In genomic region chr16:15970202-15970601, GRCh38 we compare ENCODE assay signal across 14 cellular contexts. TPM values are rescaled to one million over a fixed set of nuclear protein-coding genes. Genes with fewer than 3 reads are reported as not detected.
DNase-seq lines count a peak whose midpoint lies in the region; TF ChIP-seq lines count a peak whose summit lies in the region.
"Had no signal": no experiment of that assay in that cellular context is flagged by ENCODE, and none has a peak within 500 bp of the region (broad histone marks: within the 10 kb centered on the region; RNA-seq: fewer than 3 reads in every experiment).

No MANE protein-coding gene starts in this region.

- peaks cover 42% of the 10 kb centered on the region for H3K9me3 Mint-ChIP-seq in activated T-helper 2 cell treated with anti-CD3 and anti-CD28 coated beads, Interferon-gamma antibody, Interleukin-2, Interleukin-4, amounts not matched to agents 10 μg/mL and 5 μg/mL and 100 μg/mL, durations not matched to agents 14 hours and 24 hours and 36 hours

- intact Hi-C loops in esophagus muscularis mucosa (cut with DNase I) (no loop called here), sigmoid colon (cut with DNase I) (no loop called here)
- intact Hi-C loops in activated T-helper 2 cell treated with anti-CD3 and anti-CD28 coated beads, Interferon-gamma antibody, Interleukin-2, Interleukin-4, amounts not matched to agents 10 μg/mL and 5 μg/mL and 100 μg/mL, durations not matched to agents 14 hours and 24 hours and 36 hours (cut with micrococcal nuclease), result no loop called here

- in situ Hi-C loops in brain microvascular endothelial cell (cut with HindIII; ENCODE audit: low pct_ligation_motif_present, low sequenced_read_pairs), result no loop called here

- H3K9me3 ChIP-seq in esophagus muscularis mucosa, result peaks cover 0 to 15% (median 2%) of the 10 kb centered on the region in 4 donors
- peaks cover 0 to 7% (median 5%) of the 10 kb centered on the region in 4 donors for H3K9me3 ChIP-seq in sigmoid colon
- H3K9me3 ChIP-seq: ascending aorta had no signal

- H3K4me3 Mint-ChIP-seq in activated T-helper 2 cell treated with anti-CD3 and anti-CD28 coated beads, Interferon-gamma antibody, Interleukin-2, Interleukin-4, amounts not matched to agents 10 μg/mL and 5 μg/mL and 100 μg/mL, durations not matched to agents 14 hours and 24 hours and 36 hours (ENCODE audit: low read depth), result no peak overlapping the region
- H3K4me3 Mint-ChIP-seq: T-helper 1 cell treated with Interleukin-12 subunit alpha and Interleukin-12 subunit beta and Interleukin-4 antibody, amounts not matched to agents 30 μg/mL and 1 μg/mL, for 36 hours had no signal

- TF ChIP-seq CTCF in esophagus muscularis mucosa (IDR thresholded peaks at IDR 0.05), result no peak
- TF ChIP-seq CTCF in sigmoid colon (IDR thresholded peaks at IDR 0.05), result no peak
- no peak for TF ChIP-seq CTCF in brain microvascular endothelial cell (IDR thresholded peaks at IDR 0.05; ENCODE audit: low read depth, low read length, missing control alignments)

- H3K27me3 Mint-ChIP-seq in activated T-helper 2 cell treated with anti-CD3 and anti-CD28 coated beads, Interferon-gamma antibody, Interleukin-2, Interleukin-4, amounts not matched to agents 10 μg/mL and 5 μg/mL and 100 μg/mL, durations not matched to agents 14 hours and 24 hours and 36 hours (ENCODE audit: low read depth), result no peaks in the 10 kb centered on the region

- no peaks in the 10 kb centered on the region for H3K36me3 ChIP-seq in esophagus muscularis mucosa
- H3K36me3 ChIP-seq in sigmoid colon, result no peaks in the 10 kb centered on the region
- no peaks in the 10 kb centered on the region for H3K36me3 ChIP-seq in brain microvascular endothelial cell (replicated peaks)

- H3K4me1 Mint-ChIP-seq in activated T-helper 2 cell treated with anti-CD3 and anti-CD28 coated beads, Interferon-gamma antibody, Interleukin-2, Interleukin-4, amounts not matched to agents 10 μg/mL and 5 μg/mL and 100 μg/mL, durations not matched to agents 14 hours and 24 hours and 36 hours (ENCODE audit: low read depth), result peaks cover 17% of the 10 kb centered on the region

- WGBS in esophagus muscularis mucosa, result 100% methylated on average over 2 of the region's 3 CpGs
- WGBS in sigmoid colon, 2 donors, result 95 to 96% methylated on average over 3 of the region's 3 CpGs

- TF ChIP-seq EP300 in esophagus muscularis mucosa (IDR thresholded peaks at IDR 0.05), result no peak
- no peak for TF ChIP-seq EP300 in sigmoid colon (IDR thresholded peaks at IDR 0.05)

- TF ChIP-seq POLR2A in esophagus muscularis mucosa (IDR thresholded peaks at IDR 0.05; ENCODE audit: low read depth) (no peak), sigmoid colon (IDR thresholded peaks at IDR 0.05) (no peak)

- peaks cover 97% of the 10 kb centered on the region for H3K36me3 Mint-ChIP-seq in activated T-helper 2 cell treated with anti-CD3 and anti-CD28 coated beads, Interferon-gamma antibody, Interleukin-2, Interleukin-4, amounts not matched to agents 10 μg/mL and 5 μg/mL and 100 μg/mL, durations not matched to agents 14 hours and 24 hours and 36 hours (ENCODE audit: low read depth)

- no peak overlapping the region for H3K27ac Mint-ChIP-seq in activated T-helper 2 cell treated with anti-CD3 and anti-CD28 coated beads, Interferon-gamma antibody, Interleukin-2, Interleukin-4, amounts not matched to agents 10 μg/mL and 5 μg/mL and 100 μg/mL, durations not matched to agents 14 hours and 24 hours and 36 hours
- H3K27ac Mint-ChIP-seq: T-helper 1 cell treated with Interleukin-12 subunit alpha and Interleukin-12 subunit beta and Interleukin-4 antibody, amounts not matched to agents 30 μg/mL and 1 μg/mL, for 36 hours had no signal

- H3K4me3 ChIP-seq in esophagus muscularis mucosa, result no peak overlapping the region
- no peak overlapping the region for H3K4me3 ChIP-seq in sigmoid colon
- H3K4me3 ChIP-seq in brain microvascular endothelial cell (ENCODE audit: low read depth, low read length), result no peak overlapping the region
- H3K4me3 ChIP-seq: ascending aorta had no signal

- H3K27ac ChIP-seq in esophagus muscularis mucosa (replicated peaks in 1 of 4), result peak overlapping the region; percentile 82 to 89 (median 86)
- peak overlapping the region; percentile 55 to 82 (median 80) for H3K27ac ChIP-seq in sigmoid colon
- H3K27ac ChIP-seq in brain microvascular endothelial cell, result no peak overlapping the region

- DNase-seq in NCI-H82 (lab: John Stamatoyannopoulos, UW), result peak; percentile 21
- DNase-seq in NCI-H82 treated with DMSO at 0.1 percent for 48 hours (lab: John Stamatoyannopoulos, UW; ENCODE audit: unreplicated experiment), result no peak
- DNase-seq in OCI-M1 (lab: John Stamatoyannopoulos, UW), result peak; percentile 9
- no peak for DNase-seq in esophagus muscularis mucosa (ENCODE audit: extremely low spot score)
- no peak for DNase-seq in sigmoid colon
- DNase-seq in brain microvascular endothelial cell, result no peak
- no peak for DNase-seq in activated T-helper 2 cell treated with anti-CD3 and anti-CD28 coated beads, Interferon-gamma antibody, Interleukin-2, Interleukin-4, amounts not matched to agents 10 μg/mL and 5 μg/mL and 100 μg/mL, durations not matched to agents 14 hours and 24 hours and 36 hours (ENCODE audit: low spot score)
- DNase-seq in NCI-H187 (lab: John Stamatoyannopoulos, UW), result no peak
- DNase-seq: DMS79 treated with DMSO at 0.1 percent for 48 hours; effector memory CD4-positive, alpha-beta T cell; hippocampal formation; NCI-H1105 treated with DMSO at 0.1 percent for 48 hours had no signal

- H3K4me1 ChIP-seq in esophagus muscularis mucosa (peaks cover 31 to 100% (median 94%) of the 10 kb centered on the region in 4 donors), sigmoid colon (peaks cover 0 to 61% (median 56%) of the 10 kb centered on the region in 4 donors)

- H3K27me3 ChIP-seq in esophagus muscularis mucosa, result no peaks in the 10 kb centered on the region
- H3K27me3 ChIP-seq in sigmoid colon, result no peaks in the 10 kb centered on the region
- H3K27me3 ChIP-seq in brain microvascular endothelial cell (replicated peaks), result no peaks in the 10 kb centered on the region
- H3K27me3 ChIP-seq: ascending aorta had no signal

RNA-seq across cellular contexts. Expression of gene ABCC1, which starts 20.8 kb away (rescaled TPM):
- total RNA-seq in esophagus muscularis mucosa, result 100 to 1,000 TPM in 2 of 4 donors, 10 to 100 TPM in 2; 61.8 to 141 (median 103) TPM
- total RNA-seq in sigmoid colon, result 10 to 100 TPM; 22.5 to 51.8 (median 32.5) TPM
- 10 to 100 TPM in 1 of 3 donors, 1 to 10 TPM in 2; 1.8 to 17.6 (median 1.8) TPM for polyA plus RNA-seq in sigmoid colon
- 95.7 and 99.4 TPM in 2 replicates for total RNA-seq in activated T-helper 2 cell treated with anti-CD3 and anti-CD28 coated beads, Interferon-gamma antibody, Interleukin-2, Interleukin-4, amounts not matched to agents 10 μg/mL and 5 μg/mL and 100 μg/mL, durations not matched to agents 14 hours and 24 hours and 36 hours

Comparison
In these comparisons a context has a peak if more than half of its experiments do, and no peak if none do; other contexts are left out.
1. DNase-seq: peak in NCI-H82 (single experiment) and OCI-M1 (single experiment); none in NCI-H82 treated with DMSO at 0.1 percent for 48 hours (single experiment), esophagus muscularis mucosa (single experiment), sigmoid colon (single experiment), brain microvascular endothelial cell (single experiment), activated T-helper 2 cell treated with anti-CD3 and anti-CD28 coated beads, Interferon-gamma antibody, Interleukin-2, Interleukin-4, amounts not matched to agents 10 μg/mL and 5 μg/mL and 100 μg/mL, durations not matched to agents 14 hours and 24 hours and 36 hours (single experiment) and NCI-H187 (0 of 2).